In genomic region chr18:79949571-79950439, GRCh38 we compare ENCODE assay signal across 8 cellular contexts. TPM values are rescaled to one million over a fixed set of nuclear protein-coding genes. Genes with fewer than 3 reads are reported as not detected.
DNase-seq lines count a peak whose midpoint lies in the region; ATAC-seq, FAIRE-seq and TF ChIP-seq lines count a peak whose summit lies in the region.

No MANE protein-coding gene starts in this region.

- H3K4me2 ChIP-seq in mammary epithelial cell (ENCODE audit: insufficient read depth, low read depth, low read length), result peak overlapping the region; percentile 69

- TSS peak; percentile 39 for BruUV-seq in mammary epithelial cell (replicated peaks; lab: Mats Ljungman, UMichigan)

- DNase-seq in GM18507 (ENCODE audit: extremely low spot score, insufficient read length, low read depth), result no peak
- DNase-seq in NB4 (ENCODE audit: low read depth), result peak; percentile 93
- no peak for DNase-seq in mammary epithelial cell
- DNase-seq in C1 segment of cervical spinal cord (lab: John Stamatoyannopoulos, UW), result no peak
- no peak for DNase-seq in stimulated activated naive CD4-positive, alpha-beta T cell (lab: John Stamatoyannopoulos, UW)
- no peak for DNase-seq in superior temporal gyrus (ENCODE audit: extremely low spot score)

- peak overlapping the region; percentile 33 for H3K9ac ChIP-seq in mammary epithelial cell (ENCODE audit: insufficient read depth, low read length)

- H3K4me3 ChIP-seq in NB4 (ENCODE audit: low read depth, low read length) (peak overlapping the region; percentile 67), mammary epithelial cell (replicated peaks in 1 of 3; ENCODE audit: insufficient read depth in 1 of 3, low read depth in 2 of 3, low read length in 3 of 3) (peak overlapping the region; percentile 70 to 76 (median 72)), mesodermal cell (ENCODE audit: extremely low read depth, insufficient read depth, low read length, poor library complexity, severe bottlenecking) (peak overlapping the region; percentile 82)

- intact Hi-C loops in mammary epithelial cell (cut with micrococcal nuclease), result no loop called here

- peak overlapping the region; percentile 4 for H3K27ac ChIP-seq in mammary epithelial cell (ENCODE audit: insufficient read depth, low read depth, low read length)
- H3K27ac ChIP-seq in mesodermal cell (ENCODE audit: low read depth, low read length, severe bottlenecking), result no peak overlapping the region

- peaks cover 3% of the 10 kb centered on the region for H4K20me1 ChIP-seq in mammary epithelial cell (ENCODE audit: insufficient read depth, low read length)

- H3K9me3 ChIP-seq in mammary epithelial cell (replicated peaks; ENCODE audit: insufficient read depth, low read length) (no peaks in the 10 kb centered on the region), mesodermal cell (ENCODE audit: control insufficient read depth, low read length) (no peaks in the 10 kb centered on the region)

- FAIRE-seq in GM18507 (lab: Jason Lieb, UNC), result peak; percentile 91

- TF ChIP-seq POLR2A in NB4 (IDR thresholded peaks at IDR 0.05; ENCODE audit: extremely low read depth, insufficient read length), result no peak

- TF ChIP-seq CTCF in NB4 (IDR thresholded peaks at IDR 0.05; ENCODE audit: low read depth, low read length) (no peak), mammary epithelial cell (conservative IDR thresholded peaks at IDR 0.05 in 1 of 2, IDR thresholded peaks at IDR 0.05 in 1 of 2; ENCODE audit: extremely low read depth in 1 of 2, insufficient read depth in 1 of 2, low read depth in 1 of 2, low read length in 2 of 2) (no peak)

- H3K4me1 ChIP-seq in mammary epithelial cell (ENCODE audit: insufficient read depth, low read length), result peaks cover 16% of the 10 kb centered on the region
- peaks cover 7% of the 10 kb centered on the region for H3K4me1 ChIP-seq in mesodermal cell (ENCODE audit: control insufficient read depth, insufficient read depth, low read length, poor library complexity, severe bottlenecking)

- WGBS in mammary epithelial cell (ENCODE audit: low coverage, missing lambda C conversion rate), result 76% methylated on average over 12 of the region's 14 CpGs
- 91 to 94% methylated on average over 7 to 10 of the region's 14 CpGs for WGBS in mesodermal cell (ENCODE audit: insufficient coverage in 2 of 2), 2 experiments

- dilution Hi-C loops in mammary epithelial cell (cut with HindIII; ENCODE audit: low sequenced_read_pairs), result no loop called here

- no peak overlapping the region for H2AFZ ChIP-seq in mammary epithelial cell (ENCODE audit: low read depth, low read length)

- no peaks in the 10 kb centered on the region for H3K27me3 ChIP-seq in mammary epithelial cell (ENCODE audit: insufficient read depth, low read length)

- no peak for ATAC-seq in GM21515 (IDR thresholded peaks at IDR 0.05; ENCODE audit: unreplicated experiment)

- in situ Hi-C loops in mammary epithelial cell (cut with MboI; ENCODE audit: low sequenced_read_pairs in 2 of 2), result no loop called here

- CTCF ChIA-PET in mammary epithelial cell (lab: Charles Lee; ENCODE audit: low non-redundant PET), result no interaction called here

- peaks cover 4% of the 10 kb centered on the region for H3K36me3 ChIP-seq in mammary epithelial cell (ENCODE audit: insufficient read depth, low read length)
- peaks cover 20% of the 10 kb centered on the region for H3K36me3 ChIP-seq in mesodermal cell (ENCODE audit: control insufficient read depth, insufficient read depth, low read length)

- H3K79me2 ChIP-seq in mammary epithelial cell (ENCODE audit: insufficient read depth, low read length), result peaks cover 66% of the 10 kb centered on the region

RNA-seq across cellular contexts. Expression of gene SLC66A2, which starts 1.6 kb away (rescaled TPM):
- 10 to 100 TPM; 40.0 to 42.7 TPM for total RNA-seq in mammary epithelial cell
- 28.8 TPM for polyA plus RNA-seq in mammary epithelial cell
- 40.9 TPM for polyA minus RNA-seq in mammary epithelial cell
- 18.7 TPM for polyA plus RNA-seq in mesodermal cell (2013, experiment 1 of 2)
- polyA plus RNA-seq in mesodermal cell (2013, experiment 2 of 2), result 18.1 TPM

RNA-seq across cellular contexts. Expression of gene HSBP1L1, which starts 14.6 kb away (rescaled TPM):
- total RNA-seq in mammary epithelial cell, result 10 to 100 TPM; 14.2 to 33.8 TPM
- 21.0 TPM for polyA plus RNA-seq in mammary epithelial cell
- polyA minus RNA-seq in mammary epithelial cell, result 22.9 TPM
- 2.5 TPM for polyA plus RNA-seq in mesodermal cell (2013, experiment 1 of 2)
- 1.9 TPM for polyA plus RNA-seq in mesodermal cell (2013, experiment 2 of 2)

RNA-seq across cellular contexts. Expression of gene TXNL4A, which starts 38.6 kb away (rescaled TPM):
- 100 to 1,000 TPM in 1 of 2 donors, 10 to 100 TPM in 1; 32.8 to 100 TPM for total RNA-seq in mammary epithelial cell
- polyA plus RNA-seq in mammary epithelial cell, result 102 TPM
- polyA minus RNA-seq in mammary epithelial cell, result 27.5 TPM
- 130 TPM for polyA plus RNA-seq in mesodermal cell (2013, experiment 1 of 2)
- polyA plus RNA-seq in mesodermal cell (2013, experiment 2 of 2), result 113 TPM
